ENCODE assay signal across 4 cellular contexts in the genomic region with DNA sequence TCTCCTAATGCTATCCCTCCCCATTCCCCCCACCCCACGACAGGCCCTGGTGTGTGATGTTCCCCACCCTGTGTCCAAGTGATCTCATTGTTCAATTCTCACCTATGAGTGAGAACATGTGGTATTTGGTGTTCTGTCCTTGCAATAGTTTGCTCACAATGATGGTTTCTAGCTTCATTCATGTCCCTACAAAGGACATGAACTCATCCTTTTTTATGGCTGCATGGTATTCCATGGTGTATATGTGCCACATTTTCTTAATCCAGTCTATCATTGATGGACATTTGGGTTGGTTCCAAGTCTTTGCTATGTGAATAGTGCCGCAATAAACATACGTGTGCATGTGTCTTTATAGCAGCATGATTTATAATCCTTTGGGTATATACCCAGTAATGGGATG. TPM values are rescaled to one million over a fixed set of nuclear protein-coding genes. Genes with fewer than 3 reads are reported as not detected.
"Had no signal": no experiment of that assay in that cellular context is flagged by ENCODE, and none has a peak within 500 bp of the region (broad histone marks: within the 10 kb centered on the region; RNA-seq: fewer than 3 reads in every experiment).

No MANE protein-coding gene starts in this region.

RNA-seq across cellular contexts. Expression of gene ANKRD34B, which starts 10.2 kb away (rescaled TPM):
- total RNA-seq: HT-29, HT1080, IMR-90 had no signal
- polyA plus RNA-seq: IgD-negative memory B cell, IMR-90 had no signal
